Comparison of ENCODE assay signal across 21 cellular contexts in genomic region chr14:92462568-92462967, GRCh38.
"Had no signal": no experiment of that assay in that cellular context is flagged by ENCODE, and none has a peak within 500 bp of the region (broad histone marks: within the 10 kb centered on the region; RNA-seq: fewer than 3 reads in every experiment).

No MANE protein-coding gene starts in this region.

- H3K27me3 ChIP-seq: ascending aorta, foreskin keratinocyte, hepatocyte, ovary, tibial nerve, vagina had no signal

- H3K4me3 ChIP-seq: ascending aorta, hepatocyte, ovary, tibial nerve, vagina had no signal

- H3K9me3 Mint-ChIP-seq: activated naive CD4-positive, alpha-beta T cell treated with anti-CD3 and anti-CD28 coated beads, Interleukin-2, amount 50 U/mL, for 24 hours had no signal

- H3K9me3 ChIP-seq: ovary, SK-N-SH, vagina had no signal

- ATAC-seq: foreskin keratinocyte, left lobe of liver had no signal

- H3K4me3 Mint-ChIP-seq: activated B cell treated with CpG ODN at 0.5 μM for 24 hours; activated CD4-positive, alpha-beta memory T cell treated with anti-CD3 and anti-CD28 coated beads, Interleukin-2, amount 10 ng/mL, durations not matched to agents 7 days and 5 days; activated naive CD4-positive, alpha-beta T cell treated with anti-CD3 and anti-CD28 coated beads, Interleukin-2, amount 50 U/mL, for 24 hours; neural crest cell; T-helper 2 cell treated with Interferon-gamma antibody and Interleukin-4, amounts not matched to agents 5 μg/mL and 100 μg/mL, for 36 hours had no signal

- H3K27ac ChIP-seq: epithelial cell of prostate, foreskin keratinocyte, hepatocyte, ovary, tibial nerve, vagina had no signal

- H3K4me1 ChIP-seq: vagina had no signal

- H3K4me1 Mint-ChIP-seq: neural crest cell had no signal

- H3K27ac Mint-ChIP-seq: activated B cell treated with CpG ODN at 0.5 μM for 24 hours; activated CD4-positive, alpha-beta memory T cell treated with anti-CD3 and anti-CD28 coated beads, Interleukin-2, amount 10 ng/mL, durations not matched to agents 7 days and 5 days; activated naive CD4-positive, alpha-beta T cell treated with anti-CD3 and anti-CD28 coated beads, Interleukin-2, amount 50 U/mL, for 24 hours; T-helper 2 cell treated with Interferon-gamma antibody and Interleukin-4, amounts not matched to agents 5 μg/mL and 100 μg/mL, for 36 hours had no signal

- H3K36me3 ChIP-seq: ascending aorta, ovary, spleen, vagina had no signal

- DNase-seq: activated B cell treated with CpG ODN at 0.5 μM for 24 hours; activated CD4-positive, alpha-beta memory T cell treated with anti-CD3 and anti-CD28 coated beads, Interleukin-2, amount 10 ng/mL, durations not matched to agents 7 days and 5 days; activated CD4-positive, alpha-beta T cell treated with anti-CD3 and anti-CD28 coated beads for 48 hours; activated gamma-delta T cell; cerebellar nuclear complex; dermis blood vessel endothelial cell; foreskin keratinocyte; midbrain; ovary; SK-N-SH; spleen; stimulated activated CD4-positive, alpha-beta T cell treated with anti-CD3 and anti-CD28 coated beads, Interleukin-4, amount 100 ng/mL, for 4 hours had no signal
